ENCODE assay signal across 30 cellular contexts in the genomic region with DNA sequence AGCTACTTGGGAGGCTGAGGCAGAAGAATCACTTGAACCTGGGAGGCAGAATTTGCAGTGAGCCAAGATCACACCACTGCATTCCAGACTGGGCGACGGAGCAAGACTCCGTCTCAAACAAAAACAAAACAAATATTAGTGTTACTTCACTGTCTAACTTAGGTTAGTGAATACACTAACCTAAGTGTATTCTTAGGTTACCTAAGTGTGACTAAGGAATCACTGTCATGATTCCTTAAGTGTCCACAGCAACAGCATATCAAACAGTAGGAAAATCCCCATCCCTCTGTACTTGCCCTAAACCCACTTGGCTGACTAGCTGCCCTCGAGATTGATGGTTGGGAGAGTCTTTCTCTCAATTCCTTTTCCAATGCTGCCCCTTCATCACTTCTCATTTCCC.
"Had no signal": no experiment of that assay in that cellular context is flagged by ENCODE, and none has a peak within 500 bp of the region (broad histone marks: within the 10 kb centered on the region; RNA-seq: fewer than 3 reads in every experiment).

No MANE protein-coding gene starts in this region.

- H3K9me3 Mint-ChIP-seq: activated B cell treated with CpG ODN at 0.5 μM for 24 hours; activated CD8-positive, alpha-beta T cell treated with anti-CD3 and anti-CD28 coated beads for 36 hours; activated naive CD4-positive, alpha-beta T cell treated with anti-CD3 and anti-CD28 coated beads for 36 hours; activated naive CD4-positive, alpha-beta T cell treated with anti-CD3 and anti-CD28 coated beads, Interleukin-2, amount 50 U/mL, for 72 hours; activated naive CD8-positive, alpha-beta T cell treated with anti-CD3 and anti-CD28 coated beads, Interleukin-2, amount 10 ng/mL, durations not matched to agents 7 days and 5 days; activated T-cell treated with anti-CD3 and anti-CD28 coated beads, Interleukin-2, amount 50 U/mL, for 4 hours; activated T-helper 17 cell treated with anti-CD3 and anti-CD28 coated beads, Interleukin-2, amount 50 U/mL, for 72 hours; effector memory CD8-positive, alpha-beta T cell; T-helper 2 cell treated with Interferon-gamma antibody and Interleukin-4, amounts not matched to agents 5 μg/mL and 100 μg/mL, for 36 hours had no signal

- H3K27ac Mint-ChIP-seq: activated B cell treated with CpG ODN at 0.5 μM for 24 hours; activated CD8-positive, alpha-beta T cell treated with anti-CD3 and anti-CD28 coated beads for 36 hours; activated naive CD4-positive, alpha-beta T cell treated with anti-CD3 and anti-CD28 coated beads for 36 hours; activated naive CD4-positive, alpha-beta T cell treated with anti-CD3 and anti-CD28 coated beads, Interleukin-2, amount 50 U/mL, for 72 hours; activated naive CD8-positive, alpha-beta T cell treated with anti-CD3 and anti-CD28 coated beads, Interleukin-2, amount 10 ng/mL, durations not matched to agents 7 days and 5 days; activated T-helper 17 cell treated with anti-CD3 and anti-CD28 coated beads, Interleukin-2, amount 50 U/mL, for 72 hours; effector memory CD8-positive, alpha-beta T cell; T-helper 17 cell; T-helper 2 cell treated with Interferon-gamma antibody and Interleukin-4, amounts not matched to agents 5 μg/mL and 100 μg/mL, for 36 hours had no signal

- H3K4me1 Mint-ChIP-seq: activated T-helper 17 cell treated with anti-CD3 and anti-CD28 coated beads, Interleukin-2, amount 50 U/mL, for 72 hours; T-helper 17 cell had no signal

- H3K27me3 ChIP-seq: ascending aorta, brain microvascular endothelial cell, esophagus squamous epithelium had no signal

- FAIRE-seq: colon, frontal cortex had no signal

- H3K27ac ChIP-seq: ascending aorta, brain microvascular endothelial cell, epithelial cell of prostate, esophagus squamous epithelium, WERI-Rb-1 had no signal

- H3K27me3 Mint-ChIP-seq: activated B cell treated with CpG ODN at 0.5 μM for 24 hours; activated CD8-positive, alpha-beta T cell treated with anti-CD3 and anti-CD28 coated beads for 36 hours; activated T-helper 17 cell treated with anti-CD3 and anti-CD28 coated beads, Interleukin-2, amount 50 U/mL, for 72 hours; effector memory CD8-positive, alpha-beta T cell had no signal

- H3K9me3 ChIP-seq: ascending aorta, esophagus squamous epithelium had no signal

- DNase-seq: activated B cell treated with CpG ODN at 0.5 μM for 24 hours; activated CD4-positive, alpha-beta T cell treated with anti-CD3 and anti-CD28 coated beads for 48 hours; activated CD4-positive, alpha-beta T cell treated with anti-CD3 and anti-CD28 coated beads, Interleukin-2, amount 50 U/mL, for 1 hour; activated CD4-positive, alpha-beta T cell treated with anti-CD3 and anti-CD28 coated beads, Interleukin-2, amount 50 U/mL, for 48 hours; activated CD8-positive, alpha-beta memory T cell treated with anti-CD3 and anti-CD28 coated beads for 24 hours; activated CD8-positive, alpha-beta T cell treated with anti-CD3 and anti-CD28 coated beads for 36 hours; activated effector memory CD4-positive, alpha-beta T cell treated with Interleukin-2 at 50 U/mL for 16 hours; activated naive CD4-positive, alpha-beta T cell treated with anti-CD3 and anti-CD28 coated beads for 36 hours; activated naive CD8-positive, alpha-beta T cell treated with anti-CD3 and anti-CD28 coated beads, Interleukin-2, amount 10 ng/mL, durations not matched to agents 7 days and 5 days; activated T-cell treated with anti-CD3 and anti-CD28 coated beads, Interleukin-2, amount 50 U/mL, for 4 hours; brain microvascular endothelial cell; caudate nucleus; cortex of kidney; dermis blood vessel endothelial cell; effector CD4-positive, alpha-beta T cell; effector memory CD8-positive, alpha-beta T cell; esophagus squamous epithelium; head of caudate nucleus; T-helper 1 cell; T-helper 17 cell; T1000; WERI-Rb-1 had no signal

- H3K36me3 ChIP-seq: ascending aorta, brain microvascular endothelial cell, esophagus squamous epithelium, WERI-Rb-1 had no signal

- ATAC-seq: activated CD4-positive, CD25-positive, alpha-beta regulatory T cell treated with anti-CD3 and anti-CD28 coated beads, Interleukin-2, amount 50 U/mL, for 24 hours; activated CD8-positive, alpha-beta T cell treated with anti-CD3 and anti-CD28 coated beads for 36 hours; activated naive CD4-positive, alpha-beta T cell treated with anti-CD3 and anti-CD28 coated beads, Interleukin-2, amount 50 U/mL, for 72 hours; activated T-cell treated with anti-CD3 and anti-CD28 coated beads, Interleukin-2, amount 50 U/mL, for 4 hours; activated T-helper 17 cell treated with anti-CD3 and anti-CD28 coated beads, Interleukin-2, amount 50 U/mL, for 72 hours; effector memory CD8-positive, alpha-beta T cell; T-helper 17 cell had no signal

- H3K4me1 ChIP-seq: ascending aorta, esophagus squamous epithelium had no signal

- H3K4me3 ChIP-seq: ascending aorta, esophagus squamous epithelium had no signal

- H3K4me3 Mint-ChIP-seq: activated B cell treated with CpG ODN at 0.5 μM for 24 hours; activated CD8-positive, alpha-beta T cell treated with anti-CD3 and anti-CD28 coated beads for 36 hours; activated naive CD4-positive, alpha-beta T cell treated with anti-CD3 and anti-CD28 coated beads for 36 hours; activated naive CD8-positive, alpha-beta T cell treated with anti-CD3 and anti-CD28 coated beads, Interleukin-2, amount 10 ng/mL, durations not matched to agents 7 days and 5 days; activated T-cell treated with anti-CD3 and anti-CD28 coated beads, Interleukin-2, amount 50 U/mL, for 4 hours; activated T-helper 17 cell treated with anti-CD3 and anti-CD28 coated beads, Interleukin-2, amount 50 U/mL, for 72 hours; effector memory CD8-positive, alpha-beta T cell; T-helper 17 cell; T-helper 2 cell treated with Interferon-gamma antibody and Interleukin-4, amounts not matched to agents 5 μg/mL and 100 μg/mL, for 36 hours had no signal

- H3K36me3 Mint-ChIP-seq: activated naive CD4-positive, alpha-beta T cell treated with anti-CD3 and anti-CD28 coated beads, Interleukin-2, amount 50 U/mL, for 72 hours; activated naive CD8-positive, alpha-beta T cell treated with anti-CD3 and anti-CD28 coated beads, Interleukin-2, amount 10 ng/mL, durations not matched to agents 7 days and 5 days had no signal
